ENCODE assay signal across 8 cellular contexts in genomic region chr1:160739098-160739511, GRCh38. TPM values are rescaled to one million over a fixed set of nuclear protein-coding genes. Genes with fewer than 3 reads are reported as not detected.
DNase-seq lines count a peak whose midpoint lies in the region; ATAC-seq and TF ChIP-seq lines count a peak whose summit lies in the region.

Gene SLAMF7 (plus strand): TSS chr1:160739247. CDS start chr1:160739302, 55 bp downstream.

- H3K27me3 ChIP-seq in colonic mucosa (no peaks in the 10 kb centered on the region), BE2C (no peaks in the 10 kb centered on the region)

- TF ChIP-seq CTCF in colonic mucosa (IDR thresholded peaks at IDR 0.05), result no peak
- TF ChIP-seq CTCF in BE2C (IDR thresholded peaks at IDR 0.05; ENCODE audit: low read depth, low read length), result no peak

- H3K9ac ChIP-seq in colonic mucosa (ENCODE audit: low read depth in 2 of 2, low read length in 2 of 2), result peak within 1 kb of the TSS in 1 of 2 donors; percentile 26

- H3K27ac ChIP-seq in colonic mucosa, result no peak within 1 kb of the TSS

- ATAC-seq in GM18498 (IDR thresholded peaks at IDR 0.05; ENCODE audit: unreplicated experiment) (peak; percentile 64), GM21723 (IDR thresholded peaks at IDR 0.05; ENCODE audit: unreplicated experiment) (peak; percentile 73)

- H3K36me3 ChIP-seq in colonic mucosa (no peaks in the 10 kb centered on the region), BE2C (no peaks in the 10 kb centered on the region)

- intact Hi-C loops in colonic mucosa (cut with DNase I), result no loop called here

- H3K4me3 ChIP-seq in colonic mucosa (peak within 1 kb of the TSS; percentile 5), BE2C (ENCODE audit: low read depth, low read length) (no peak within 1 kb of the TSS)

- no peaks in the 10 kb centered on the region for H3K4me1 ChIP-seq in colonic mucosa
- H3K4me1 ChIP-seq in BE2C, result no peaks in the 10 kb centered on the region

- DNase-seq in MV-4-11 (lab: John Stamatoyannopoulos, UW), result peak; percentile 84
- no peak for DNase-seq in colonic mucosa
- DNase-seq in SK-N-DZ (ENCODE audit: low spot score), result no peak
- DNase-seq in GM19238 (ENCODE audit: insufficient read length, low spot score), result no peak
- DNase-seq in amniotic stem cell (lab: John Stamatoyannopoulos, UW), result no peak
- no peak for DNase-seq in BE2C

- no peaks in the 10 kb centered on the region for H3K9me3 ChIP-seq in colonic mucosa
- H3K9me3 ChIP-seq in BE2C, result no peaks in the 10 kb centered on the region

RNA-seq across cellular contexts. Expression of gene SLAMF7, which starts in this region (rescaled TPM):
- total RNA-seq in colonic mucosa, result 1 to 10 TPM; 4.9 to 7.0 TPM
- not detected in 2 replicates for polyA plus RNA-seq in SK-N-DZ (2014; cell fraction: cytosol; rRNA removed)
- polyA plus RNA-seq in SK-N-DZ (2014; cell fraction: nucleus; rRNA removed), result not detected in 2 replicates
- polyA plus RNA-seq in BE2C (2012; ENCODE audit: insufficient read depth, insufficient read length, low read depth), result not detected
